ENCODE assay signal across 8 cellular contexts in genomic region chr17:41496803-41497484, GRCh38. TPM values are rescaled to one million over a fixed set of nuclear protein-coding genes. Genes with fewer than 3 reads are reported as not detected.
DNase-seq lines count a peak whose midpoint lies in the region; ATAC-seq and TF ChIP-seq lines count a peak whose summit lies in the region.

No MANE protein-coding gene starts in this region.

- H3K36me3 ChIP-seq in Panc1 (ENCODE audit: control insufficient read depth, insufficient read depth, low read length) = no peaks in the 10 kb centered on the region
- no peaks in the 10 kb centered on the region for H3K36me3 ChIP-seq in vagina

- peak; percentile 55 for ATAC-seq in HG03432 (IDR thresholded peaks at IDR 0.05; ENCODE audit: unreplicated experiment)
- ATAC-seq in Panc1 = peak; percentile 88

- H3K9me3 ChIP-seq in Panc1 (ENCODE audit: control insufficient read depth, insufficient read depth, low read depth, low read length) = no peaks in the 10 kb centered on the region
- H3K9me3 ChIP-seq in vagina = no peaks in the 10 kb centered on the region

- no peaks in the 10 kb centered on the region for H3K27me3 Mint-ChIP-seq in osteocyte (ENCODE audit: unreplicated experiment)

- peaks cover 28% of the 10 kb centered on the region for H3K4me1 ChIP-seq in Panc1 (ENCODE audit: control insufficient read depth, insufficient read depth, low read length)
- peaks cover 55% of the 10 kb centered on the region for H3K4me1 ChIP-seq in vagina

- TF ChIP-seq POLR2A in vagina (IDR thresholded peaks at IDR 0.05) = no peak

- H3K27ac ChIP-seq in Panc1 (ENCODE audit: low read length) = peak overlapping the region; percentile 78
- peak overlapping the region; percentile 59 for H3K27ac ChIP-seq in vagina

- intact Hi-C loops in Panc1 (cut with micrococcal nuclease; ENCODE audit: unreplicated experiment) = no loop called here
- intact Hi-C loops in vagina (cut with DNase I) = no loop called here

- CTCF ChIA-PET in Panc1 (lab: Charles Lee) = no interaction called here

- H3K36me3 Mint-ChIP-seq in osteocyte (ENCODE audit: unreplicated experiment) = no peaks in the 10 kb centered on the region

- H3K4me3 ChIP-seq in Panc1 (ENCODE audit: low read depth in 2 of 2, low read length in 2 of 2) = no peak overlapping the region
- no peak overlapping the region for H3K4me3 ChIP-seq in fibroblast of pulmonary artery (replicated peaks; ENCODE audit: low read depth, low read length)
- H3K4me3 ChIP-seq in vagina = no peak overlapping the region

- no peak overlapping the region for H3K4me3 Mint-ChIP-seq in osteocyte (ENCODE audit: unreplicated experiment)

- peak; percentile 85 for TF ChIP-seq CTCF in Panc1 (IDR thresholded peaks at IDR 0.05)
- TF ChIP-seq CTCF in fibroblast of pulmonary artery (IDR thresholded peaks at IDR 0.05; ENCODE audit: low read length, missing control alignments) = peak; percentile 79
- peak; percentile 59 for TF ChIP-seq CTCF in osteocyte (IDR thresholded peaks at IDR 0.05)
- TF ChIP-seq CTCF in vagina (IDR thresholded peaks at IDR 0.05) = peak in 2 of 3 experiments; percentile 6 to 45

- in situ Hi-C loops in Panc1 (cut with HindIII; ENCODE audit: low pct_unique_long_range_greater_than_20kb, low sequenced_read_pairs) = no loop called here

- POLR2A ChIA-PET in Panc1 (lab: Charles Lee) = interaction anchor here (0.7 kb wide), 1 partner anchor 83 kb away, joined by 4 read pairs; no protein-coding TSS in a partner anchor

- H3K27ac Mint-ChIP-seq in osteocyte (ENCODE audit: unreplicated experiment) = no peak overlapping the region

- DNase-seq in NCI-H345 (lab: John Stamatoyannopoulos, UW) (peak; percentile 40), NCI-H345 treated with DMSO at 0.1 percent for 48 hours (lab: John Stamatoyannopoulos, UW; ENCODE audit: unreplicated experiment) (no peak), Panc1 (ENCODE audit: low read depth, low spot score) (no peak), fibroblast of pulmonary artery (ENCODE audit: low read depth) (peak; percentile 85), osteocyte (ENCODE audit: extremely low spot score, unreplicated experiment) (no peak), vagina (ENCODE audit: extremely low spot score in 2 of 2) (no peak)
- peak; percentile 65 for DNase-seq in activated T-cell treated with anti-CD3 and anti-CD28 coated beads, Interleukin-2, amount 50 U/mL, for 1 hour

- no TSS peak for BruUV-seq in Panc1 (replicated peaks; lab: Mats Ljungman, UMichigan)

- H3K9me3 Mint-ChIP-seq in osteocyte (ENCODE audit: unreplicated experiment) = no peaks in the 10 kb centered on the region

- H3K27me3 ChIP-seq in Panc1 (ENCODE audit: control insufficient read depth, insufficient read depth, low read length) = no peaks in the 10 kb centered on the region
- no peaks in the 10 kb centered on the region for H3K27me3 ChIP-seq in vagina

- peaks cover 25% of the 10 kb centered on the region for H3K4me1 Mint-ChIP-seq in osteocyte (ENCODE audit: unreplicated experiment)

RNA-seq across cellular contexts. Expression of gene KRT36, which starts 7.2 kb away (rescaled TPM):
- total RNA-seq in Panc1 (2021; ENCODE audit: unreplicated experiment) = not detected
- polyA plus RNA-seq in Panc1 (2012; ENCODE audit: insufficient read length) = 0.18 TPM
- total RNA-seq in osteocyte = not detected in 2 replicates
- total RNA-seq in vagina = not detected

RNA-seq across cellular contexts. Expression of gene KRT13, which starts 8.5 kb away (rescaled TPM):
- 0.36 TPM for total RNA-seq in Panc1 (2021; ENCODE audit: unreplicated experiment)
- 3.3 TPM for polyA plus RNA-seq in Panc1 (2012; ENCODE audit: insufficient read length)
- not detected in 2 replicates for total RNA-seq in osteocyte
- 10,968 TPM for total RNA-seq in vagina

RNA-seq across cellular contexts. Expression of gene KRT35, which starts 16.0 kb away (rescaled TPM):
- not detected for total RNA-seq in Panc1 (2021; ENCODE audit: unreplicated experiment)
- polyA plus RNA-seq in Panc1 (2012; ENCODE audit: insufficient read length) = not detected
- total RNA-seq in osteocyte = not detected in 2 replicates
- total RNA-seq in vagina = not detected

RNA-seq across cellular contexts. Expression of gene KRT15, which starts 21.7 kb away (rescaled TPM):
- total RNA-seq in Panc1 (2021; ENCODE audit: unreplicated experiment) = 70.4 TPM
- 88.0 TPM for polyA plus RNA-seq in Panc1 (2012; ENCODE audit: insufficient read length)
- total RNA-seq in osteocyte = not detected in 2 replicates
- total RNA-seq in vagina = 931 TPM

RNA-seq across cellular contexts. Expression of gene KRT32, which starts 29.8 kb away (rescaled TPM):
- total RNA-seq in Panc1 (2021; ENCODE audit: unreplicated experiment) (0.72 TPM), osteocyte (not detected in 2 replicates), vagina (not detected)
- 1.0 TPM for polyA plus RNA-seq in Panc1 (2012; ENCODE audit: insufficient read length)

Comparison
In these comparisons a context has a peak if more than half of its experiments do, and no peak if none do; other contexts are left out.
1. DNase-seq: peak in NCI-H345 (single experiment), activated T-cell treated with anti-CD3 and anti-CD28 coated beads, Interleukin-2, amount 50 U/mL, for 1 hour (single experiment) and fibroblast of pulmonary artery (single experiment); none in NCI-H345 treated with DMSO at 0.1 percent for 48 hours (single experiment), Panc1 (single experiment), osteocyte (single experiment) and vagina (0 of 2).
2. CTCF ChIP-seq: peak in every context shown above with its lines; median percentile 85 in Panc1; 79 in fibroblast of pulmonary artery; 59 in osteocyte; 26 in vagina.
3. RNA of gene KRT13, which starts 8.5 kb away (total RNA-seq): 10,968 TPM in vagina (single experiment); 0.36 TPM in Panc1 (single experiment) and not detected in osteocyte; every median in the first group is over 1,000 times any median in the second.